ENCODE assay signal across 23 cellular contexts in the genomic region with DNA sequence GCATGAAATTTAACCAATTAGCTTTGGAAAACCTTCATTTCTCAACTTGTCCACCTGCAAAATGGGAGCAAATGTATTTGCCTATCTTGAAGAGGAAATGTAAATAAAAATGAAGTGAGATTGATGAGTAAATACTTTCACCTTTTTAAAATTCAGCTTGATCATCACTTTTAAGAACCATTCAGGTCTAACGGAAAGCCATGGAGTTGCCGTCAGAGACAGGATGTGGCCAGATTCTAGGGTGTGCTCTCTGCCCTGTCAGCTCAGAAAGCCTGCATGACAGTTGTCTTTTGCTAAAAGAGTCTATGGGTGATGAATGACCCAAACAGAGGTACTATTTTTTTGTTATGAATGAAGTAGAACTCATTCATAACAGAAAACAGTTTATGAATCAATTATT.
"Had no signal": no experiment of that assay in that cellular context is flagged by ENCODE, and none has a peak within 500 bp of the region (broad histone marks: within the 10 kb centered on the region; RNA-seq: fewer than 3 reads in every experiment).

No MANE protein-coding gene starts in this region.

- H3K9me3 ChIP-seq: left ventricle myocardium inferior, pancreas, thyroid gland, upper lobe of left lung, uterus had no signal

- H3K4me2 ChIP-seq: smooth muscle cell had no signal

- H3K9me3 Mint-ChIP-seq: endodermal cell, nephron had no signal

- H3K36me3 Mint-ChIP-seq: immature natural killer cell had no signal

- H3K27ac ChIP-seq: foreskin keratinocyte, left ventricle myocardium inferior, pancreas, thyroid gland, upper lobe of left lung, uterus had no signal

- H3K27me3 ChIP-seq: pancreas, thyroid gland, upper lobe of left lung, uterus had no signal

- ATAC-seq: foreskin keratinocyte, pancreas had no signal

- H3K36me3 ChIP-seq: left ventricle myocardium inferior, pancreas, thyroid gland, upper lobe of left lung, uterus had no signal

- H3K27ac Mint-ChIP-seq: endodermal cell, immature natural killer cell, nephron, progenitor cell of endocrine pancreas had no signal

- H3K4me1 ChIP-seq: foreskin keratinocyte, left ventricle myocardium inferior, pancreas, upper lobe of left lung, uterus had no signal

- H3K4me3 Mint-ChIP-seq: endodermal cell, immature natural killer cell, nephron had no signal

- FAIRE-seq: endothelial cell of umbilical vein, keratinocyte, pancreas had no signal

- DNase-seq: dermis blood vessel endothelial cell; effector CD4-positive, alpha-beta T cell; endodermal cell; erythroblast; foreskin keratinocyte; immature natural killer cell; left ventricle myocardium inferior; mesenchymal stem cell; midbrain; occipital lobe; pancreas; right cardiac atrium; stimulated activated CD4-positive, alpha-beta T cell treated with anti-CD3 and anti-CD28 coated beads, Interleukin-2, amount 100 ng/mL, for 48 hours; stimulated activated naive CD4-positive, alpha-beta T cell treated with Interleukin-2 at 50 U/mL for 16 hours; upper lobe of left lung; uterus had no signal

- H3K4me3 ChIP-seq: left ventricle myocardium inferior, lung, pancreas, smooth muscle cell, thyroid gland, upper lobe of left lung, uterus had no signal

- H3K4me1 Mint-ChIP-seq: immature natural killer cell had no signal
